ENCODE assay signal across 1 cellular context in genomic region chr12:70660620-70661219, GRCh38.
TF ChIP-seq lines count a peak whose summit lies in the region.

No MANE protein-coding gene starts in this region.

TF ChIP-seq in K562, 482 proteins besides CTCF, POLR2A, EP300 and RAD21 (continued from another document and continues in another):
- TF ChIP-seq BRF2 (IDR thresholded peaks at IDR 0.05; ENCODE audit: borderline replicate concordance, insufficient read depth, insufficient read length) (no peak), SOX6 (IDR thresholded peaks at IDR 0.05) (peak; percentile 80), ZNF175 (CRISPR knock-in tag; IDR thresholded peaks at IDR 0.05; ENCODE audit: low read depth) (peak; percentile 26; the same call in 1 of the 2 replicates), ILF3 (IDR thresholded peaks at IDR 0.05; ENCODE audit: borderline replicate concordance) (no peak), ZNF511 (CRISPR knock-in tag; IDR thresholded peaks at IDR 0.05) (no peak), ZBTB2 (IDR thresholded peaks at IDR 0.05) (no peak), ZBTB8A (IDR thresholded peaks at IDR 0.05; ENCODE audit: partially characterized antibody) (no peak), DIDO1 (tag; IDR thresholded peaks at IDR 0.05; ENCODE audit: low read depth) (no peak), SP1 (CRISPR knock-in tag; IDR thresholded peaks at IDR 0.05) (peak; percentile 67; the same call in 1 of the 2 replicates), RCOR1 (IDR thresholded peaks at IDR 0.05; ENCODE audit: borderline replicate concordance in 1 of 2, low read depth in 2 of 2, low read length in 2 of 2) (peak in 1 of 2 experiments; percentile 87; a peak in 2 of 4 replicates), BMI1 (IDR thresholded peaks at IDR 0.05; ENCODE audit: low read length) (no peak), PKNOX1 (IDR thresholded peaks at IDR 0.05) (0 out of 2 replicates have a peak, but pooled peaks have one; percentile 3), ATF7 (IDR thresholded peaks at IDR 0.05) (peak; percentile 76; the same call in 1 of the 2 replicates), NBN (IDR thresholded peaks at IDR 0.05; ENCODE audit: low read depth) (0 out of 2 replicates have a peak, but pooled peaks have one; percentile 42), NR2C2 (CRISPR knock-in tag; IDR thresholded peaks at IDR 0.05) (no peak), NR2C2 (tag; IDR thresholded peaks at IDR 0.05) (peak; percentile 61; the same call in 1 of the 2 replicates), IRF2 (CRISPR knock-in tag; IDR thresholded peaks at IDR 0.05) (no peak), FOXM1 (IDR thresholded peaks at IDR 0.05; ENCODE audit: low read depth) (no peak), FOXM1 (CRISPR knock-in tag; IDR thresholded peaks at IDR 0.05; ENCODE audit: low read depth) (no peak), ZNF165 (CRISPR knock-in tag; IDR thresholded peaks at IDR 0.05; ENCODE audit: borderline replicate concordance) (no peak), ARNT (IDR thresholded peaks at IDR 0.05) (no peak), SP2 (IDR thresholded peaks at IDR 0.05; ENCODE audit: extremely low read depth, low read depth, low read length, poor library complexity, severe bottlenecking) (no peak), MED1 (CRISPR knock-in tag; IDR thresholded peaks at IDR 0.05; ENCODE audit: borderline replicate concordance) (no peak), ZBTB49 (CRISPR knock-in tag; IDR thresholded peaks at IDR 0.05; ENCODE audit: borderline replicate concordance) (no peak), NR2C1 (IDR thresholded peaks at IDR 0.05) (no peak), NR2C1 (tag; IDR thresholded peaks at IDR 0.05) (peak; percentile 21), CBX2 (IDR thresholded peaks at IDR 0.05; ENCODE audit: insufficient read depth, low read length, poor library complexity, severe bottlenecking) (no peak), ZNF699 (CRISPR knock-in tag; IDR thresholded peaks at IDR 0.05; ENCODE audit: insufficient replicate concordance) (no peak), CCAR2 (IDR thresholded peaks at IDR 0.05; ENCODE audit: low read depth, low read length) (no peak), ETV5 (CRISPR knock-in tag; IDR thresholded peaks at IDR 0.05; ENCODE audit: low read depth) (no peak), ZNF561 (CRISPR knock-in tag; conservative IDR thresholded peaks at IDR 0.05) (no peak), ZNF740 (CRISPR knock-in tag; IDR thresholded peaks at IDR 0.05) (no peak), ZNF740 (tag; IDR thresholded peaks at IDR 0.05) (peak in 1 of 2 experiments; percentile 27; a peak in 1 of 4 replicates), FOXK2 (conservative IDR thresholded peaks at IDR 0.05 in 1 of 2, IDR thresholded peaks at IDR 0.05 in 1 of 2; ENCODE audit: low read depth in 2 of 2) (peak; percentile 91 to 96), ZNF586 (CRISPR knock-in tag; conservative IDR thresholded peaks at IDR 0.05) (no peak), GATAD2B (IDR thresholded peaks at IDR 0.05; ENCODE audit: borderline replicate concordance) (no peak), GATAD2A (IDR thresholded peaks at IDR 0.05) (0 out of 2 replicates have a peak, but pooled peaks have one; percentile 36), HDAC6 (IDR thresholded peaks at IDR 0.05; ENCODE audit: low read depth, low read length) (no peak), MEF2A (IDR thresholded peaks at IDR 0.05; ENCODE audit: control insufficient read depth, low read depth, low read length) (peak; percentile 96), MAFK (IDR thresholded peaks at IDR 0.05; ENCODE audit: low read length) (no peak), TCF3 (CRISPR knock-in tag; IDR thresholded peaks at IDR 0.05) (peak; percentile 52; the same call in 1 of the 2 replicates), SMAD3 (CRISPR knock-in tag; conservative IDR thresholded peaks at IDR 0.05) (0 out of 2 replicates have a peak, but pooled peaks have one; percentile 26), ZNF347 (CRISPR knock-in tag; IDR thresholded peaks at IDR 0.05; ENCODE audit: low read depth) (no peak), POU5F1 (IDR thresholded peaks at IDR 0.05; ENCODE audit: borderline replicate concordance, low read depth, low read length, partially characterized antibody) (no peak), NR3C1 (CRISPR knock-in tag; IDR thresholded peaks at IDR 0.05) (no peak), SRF (CRISPR knock-in tag; IDR thresholded peaks at IDR 0.05) (no peak), MYC (IDR thresholded peaks at IDR 0.05; ENCODE audit: low read depth, low read length) (peak; percentile 88), MYC (CRISPR knock-in tag; IDR thresholded peaks at IDR 0.05; ENCODE audit: borderline replicate concordance, low read depth) (no peak), NR0B1 (IDR thresholded peaks at IDR 0.05; ENCODE audit: partially characterized antibody) (no peak), ZNF253 (CRISPR knock-in tag; conservative IDR thresholded peaks at IDR 0.05) (no peak), ESRRA (IDR thresholded peaks at IDR 0.05; ENCODE audit: borderline replicate concordance, low read depth) (no peak), OTX1 (CRISPR knock-in tag; IDR thresholded peaks at IDR 0.05) (no peak), SIX5 (IDR thresholded peaks at IDR 0.05; ENCODE audit: borderline replicate concordance in 1 of 2, insufficient read depth in 1 of 2, low read depth in 1 of 2, low read length in 2 of 2) (no peak), RBM15 (IDR thresholded peaks at IDR 0.05; ENCODE audit: insufficient read depth, low read length) (no peak), ZNF764 (CRISPR knock-in tag; IDR thresholded peaks at IDR 0.05; ENCODE audit: low read depth) (no peak), ZNF311 (CRISPR knock-in tag; IDR thresholded peaks at IDR 0.05) (peak; percentile 81; the same call in 1 of the 2 replicates)
- TF ChIP-seq, protein P1, sequence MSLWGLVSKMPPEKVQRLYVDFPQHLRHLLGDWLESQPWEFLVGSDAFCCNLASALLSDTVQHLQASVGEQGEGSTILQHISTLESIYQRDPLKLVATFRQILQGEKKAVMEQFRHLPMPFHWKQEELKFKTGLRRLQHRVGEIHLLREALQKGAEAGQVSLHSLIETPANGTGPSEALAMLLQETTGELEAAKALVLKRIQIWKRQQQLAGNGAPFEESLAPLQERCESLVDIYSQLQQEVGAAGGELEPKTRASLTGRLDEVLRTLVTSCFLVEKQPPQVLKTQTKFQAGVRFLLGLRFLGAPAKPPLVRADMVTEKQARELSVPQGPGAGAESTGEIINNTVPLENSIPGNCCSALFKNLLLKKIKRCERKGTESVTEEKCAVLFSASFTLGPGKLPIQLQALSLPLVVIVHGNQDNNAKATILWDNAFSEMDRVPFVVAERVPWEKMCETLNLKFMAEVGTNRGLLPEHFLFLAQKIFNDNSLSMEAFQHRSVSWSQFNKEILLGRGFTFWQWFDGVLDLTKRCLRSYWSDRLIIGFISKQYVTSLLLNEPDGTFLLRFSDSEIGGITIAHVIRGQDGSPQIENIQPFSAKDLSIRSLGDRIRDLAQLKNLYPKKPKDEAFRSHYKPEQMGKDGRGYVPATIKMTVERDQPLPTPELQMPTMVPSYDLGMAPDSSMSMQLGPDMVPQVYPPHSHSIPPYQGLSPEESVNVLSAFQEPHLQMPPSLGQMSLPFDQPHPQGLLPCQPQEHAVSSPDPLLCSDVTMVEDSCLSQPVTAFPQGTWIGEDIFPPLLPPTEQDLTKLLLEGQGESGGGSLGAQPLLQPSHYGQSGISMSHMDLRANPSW (CRISPR knock-in tag; IDR thresholded peaks at IDR 0.05), result no peak
- TF ChIP-seq, protein P2, sequence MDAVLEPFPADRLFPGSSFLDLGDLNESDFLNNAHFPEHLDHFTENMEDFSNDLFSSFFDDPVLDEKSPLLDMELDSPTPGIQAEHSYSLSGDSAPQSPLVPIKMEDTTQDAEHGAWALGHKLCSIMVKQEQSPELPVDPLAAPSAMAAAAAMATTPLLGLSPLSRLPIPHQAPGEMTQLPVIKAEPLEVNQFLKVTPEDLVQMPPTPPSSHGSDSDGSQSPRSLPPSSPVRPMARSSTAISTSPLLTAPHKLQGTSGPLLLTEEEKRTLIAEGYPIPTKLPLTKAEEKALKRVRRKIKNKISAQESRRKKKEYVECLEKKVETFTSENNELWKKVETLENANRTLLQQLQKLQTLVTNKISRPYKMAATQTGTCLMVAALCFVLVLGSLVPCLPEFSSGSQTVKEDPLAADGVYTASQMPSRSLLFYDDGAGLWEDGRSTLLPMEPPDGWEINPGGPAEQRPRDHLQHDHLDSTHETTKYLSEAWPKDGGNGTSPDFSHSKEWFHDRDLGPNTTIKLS (IDR thresholded peaks at IDR 0.05; ENCODE audit: borderline replicate concordance, low read depth), result no peak; the same call in 1 of the 2 replicates
- TF ChIP-seq, protein P3, sequence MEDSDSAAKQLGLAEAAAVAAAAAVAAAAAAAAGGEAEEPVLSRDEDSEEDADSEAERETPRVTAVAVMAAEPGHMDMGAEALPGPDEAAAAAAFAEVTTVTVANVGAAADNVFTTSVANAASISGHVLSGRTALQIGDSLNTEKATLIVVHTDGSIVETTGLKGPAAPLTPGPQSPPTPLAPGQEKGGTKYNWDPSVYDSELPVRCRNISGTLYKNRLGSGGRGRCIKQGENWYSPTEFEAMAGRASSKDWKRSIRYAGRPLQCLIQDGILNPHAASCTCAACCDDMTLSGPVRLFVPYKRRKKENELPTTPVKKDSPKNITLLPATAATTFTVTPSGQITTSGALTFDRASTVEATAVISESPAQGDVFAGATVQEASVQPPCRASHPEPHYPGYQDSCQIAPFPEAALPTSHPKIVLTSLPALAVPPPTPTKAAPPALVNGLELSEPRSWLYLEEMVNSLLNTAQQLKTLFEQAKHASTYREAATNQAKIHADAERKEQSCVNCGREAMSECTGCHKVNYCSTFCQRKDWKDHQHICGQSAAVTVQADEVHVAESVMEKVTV (CRISPR knock-in tag; IDR thresholded peaks at IDR 0.05), result no peak
